1 cellular context compared by ENCODE assay signal in genomic region chr18:3454365-3455089, GRCh38.
TF ChIP-seq lines count a peak whose summit lies in the region.

No MANE protein-coding gene starts in this region.

TF ChIP-seq in K562, 482 proteins besides CTCF, POLR2A, EP300 and RAD21 (continued from another document and continues in another):
- TF ChIP-seq ZNF280A (IDR thresholded peaks at IDR 0.05; ENCODE audit: low read depth, partially characterized antibody) (no peak), DACH1 (IDR thresholded peaks at IDR 0.05; ENCODE audit: partially characterized antibody) (no peak), ZBTB26 (CRISPR knock-in tag; IDR thresholded peaks at IDR 0.05) (no peak), MYBL2 (IDR thresholded peaks at IDR 0.05; ENCODE audit: low read depth) (no peak), MYBL2 (CRISPR knock-in tag; IDR thresholded peaks at IDR 0.05; ENCODE audit: borderline replicate concordance) (no peak), TCF15 (CRISPR knock-in tag; IDR thresholded peaks at IDR 0.05) (no peak), GTF2A2 (tag; IDR thresholded peaks at IDR 0.05) (no peak), TCF7L2 (IDR thresholded peaks at IDR 0.05; ENCODE audit: low read depth, low read length) (no peak), LCOR (CRISPR knock-in tag; IDR thresholded peaks at IDR 0.05) (peak; percentile 70; the same call in 1 of the 2 replicates), ZNF778 (CRISPR knock-in tag; IDR thresholded peaks at IDR 0.05) (no peak), ZFP1 (CRISPR knock-in tag; IDR thresholded peaks at IDR 0.05) (no peak), MNT (conservative IDR thresholded peaks at IDR 0.05) (no peak), CBFA2T2 (conservative IDR thresholded peaks at IDR 0.05) (no peak), CREM (IDR thresholded peaks at IDR 0.05; ENCODE audit: low read depth) (no peak), DEAF1 (CRISPR knock-in tag; IDR thresholded peaks at IDR 0.05) (peak; percentile 60), ZNF57 (CRISPR knock-in tag; IDR thresholded peaks at IDR 0.05) (no peak), FOXA3 (CRISPR knock-in tag; conservative IDR thresholded peaks at IDR 0.05 in 1 of 2, IDR thresholded peaks at IDR 0.05 in 1 of 2) (no peak), FOXK1 (CRISPR knock-in tag; IDR thresholded peaks at IDR 0.05; ENCODE audit: borderline replicate concordance) (no peak), CCNT2 (IDR thresholded peaks at IDR 0.05; ENCODE audit: borderline replicate concordance, extremely low read depth, insufficient read length, low read depth, low read length) (peak; percentile 32), TRIM28 (IDR thresholded peaks at IDR 0.05) (no peak), PHF20 (IDR thresholded peaks at IDR 0.05; ENCODE audit: partially characterized antibody) (no peak), NFE2 (IDR thresholded peaks at IDR 0.05; ENCODE audit: low read depth) (peak; percentile 76), SUPT5H (IDR thresholded peaks at IDR 0.05) (no peak), RBM14 (IDR thresholded peaks at IDR 0.05; ENCODE audit: borderline replicate concordance, insufficient read depth, low read depth, low read length) (no peak), MYC (IDR thresholded peaks at IDR 0.05; ENCODE audit: low read depth, low read length) (peak; percentile 29; the same call in 1 of the 2 replicates), MYC (CRISPR knock-in tag; IDR thresholded peaks at IDR 0.05; ENCODE audit: borderline replicate concordance, low read depth) (no peak), ZBTB9 (CRISPR knock-in tag; IDR thresholded peaks at IDR 0.05) (no peak), ZNF586 (CRISPR knock-in tag; conservative IDR thresholded peaks at IDR 0.05) (no peak), BRCA1 (IDR thresholded peaks at IDR 0.05) (no peak), BRCA1 (CRISPR knock-in tag; IDR thresholded peaks at IDR 0.05) (no peak), ETS2 (tag; IDR thresholded peaks at IDR 0.05; ENCODE audit: borderline replicate concordance, poor library complexity, severe bottlenecking) (no peak), ZC3H11A (IDR thresholded peaks at IDR 0.05; ENCODE audit: low read depth, low read length) (0 out of 2 replicates have a peak, but pooled peaks have one; percentile 10), POLR2AphosphoS2 (IDR thresholded peaks at IDR 0.05; ENCODE audit: low read length) (peak; percentile 55; the same call in 1 of the 2 replicates), PML (IDR thresholded peaks at IDR 0.05; ENCODE audit: low read length) (no peak; the same call in 1 of the 2 replicates), FOXP1 (CRISPR knock-in tag; IDR thresholded peaks at IDR 0.05) (no peak), XRCC5 (IDR thresholded peaks at IDR 0.05; ENCODE audit: low read depth, low read length) (no peak), CHD1 (IDR thresholded peaks at IDR 0.05; ENCODE audit: low read length) (peak; percentile 40), ZBTB12 (CRISPR knock-in tag; IDR thresholded peaks at IDR 0.05) (no peak), GABPB2 (CRISPR knock-in tag; conservative IDR thresholded peaks at IDR 0.05) (no peak), MCM5 (IDR thresholded peaks at IDR 0.05; ENCODE audit: low read depth) (no peak), FOXM1 (IDR thresholded peaks at IDR 0.05; ENCODE audit: low read depth) (no peak), FOXM1 (CRISPR knock-in tag; IDR thresholded peaks at IDR 0.05; ENCODE audit: low read depth) (no peak), DLX4 (CRISPR knock-in tag; IDR thresholded peaks at IDR 0.05) (no peak), ZNF551 (CRISPR knock-in tag; IDR thresholded peaks at IDR 0.05) (no peak), MLX (CRISPR knock-in tag; conservative IDR thresholded peaks at IDR 0.05) (no peak), ZNF146 (CRISPR knock-in tag; IDR thresholded peaks at IDR 0.05; ENCODE audit: unreplicated experiment) (no peak), NBN (IDR thresholded peaks at IDR 0.05; ENCODE audit: low read depth) (no peak), SMARCA4 (IDR thresholded peaks at IDR 0.05) (no peak), GABPA (tag; conservative IDR thresholded peaks at IDR 0.05; ENCODE audit: low read depth) (no peak), ZBTB2 (IDR thresholded peaks at IDR 0.05) (no peak), ETS1 (conservative IDR thresholded peaks at IDR 0.05; ENCODE audit: control insufficient read depth, low read depth, low read length) (no peak), MAFF (IDR thresholded peaks at IDR 0.05; ENCODE audit: low read length) (peak; percentile 57; the same call in 1 of the 2 replicates), SMAD3 (CRISPR knock-in tag; conservative IDR thresholded peaks at IDR 0.05) (0 out of 2 replicates have a peak, but pooled peaks have one; percentile 35), SRSF3 (IDR thresholded peaks at IDR 0.05; ENCODE audit: insufficient read depth, low read length) (no peak), XRCC3 (IDR thresholded peaks at IDR 0.05) (no peak), ILK (tag; IDR thresholded peaks at IDR 0.05; ENCODE audit: borderline replicate concordance, low read depth) (no peak), ZNF785 (CRISPR knock-in tag; IDR thresholded peaks at IDR 0.05) (no peak), ZNF589 (CRISPR knock-in tag; IDR thresholded peaks at IDR 0.05; ENCODE audit: low read depth) (no peak), IFI16 (CRISPR knock-in tag; IDR thresholded peaks at IDR 0.05) (no peak), ZKSCAN8 (CRISPR knock-in tag; IDR thresholded peaks at IDR 0.05) (no peak), NCOA4 (IDR thresholded peaks at IDR 0.05; ENCODE audit: partially characterized antibody) (no peak), RFX7 (CRISPR knock-in tag; IDR thresholded peaks at IDR 0.05) (no peak), E2F1 (CRISPR knock-in tag; IDR thresholded peaks at IDR 0.05) (no peak), POLR2G (IDR thresholded peaks at IDR 0.05; ENCODE audit: low read depth, low read length) (no peak), ZNF124 (CRISPR knock-in tag; IDR thresholded peaks at IDR 0.05) (no peak), HSF4 (CRISPR knock-in tag; IDR thresholded peaks at IDR 0.05; ENCODE audit: borderline replicate concordance) (no peak), ZNF830 (CRISPR knock-in tag; IDR thresholded peaks at IDR 0.05) (no peak)
